ENCODE assay signal across 1 cellular context in the genomic region with DNA sequence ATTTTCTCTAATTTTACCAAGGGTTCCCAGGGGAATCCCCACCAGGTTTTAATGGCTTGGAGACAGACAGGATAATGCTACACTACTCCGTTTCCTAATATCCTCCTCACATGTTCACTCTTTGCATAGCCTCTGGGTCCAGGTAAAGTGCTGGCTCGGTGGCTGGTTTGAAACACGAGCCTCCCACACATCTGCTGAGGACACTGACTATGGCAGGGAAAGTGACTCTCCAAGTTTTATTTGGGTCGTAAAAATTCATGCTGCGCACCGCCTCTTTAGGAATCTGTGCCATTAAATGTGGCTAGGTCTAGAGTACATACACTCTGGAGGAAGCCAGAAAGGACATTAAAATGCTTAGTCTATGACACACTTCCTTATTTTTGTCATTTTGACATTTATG.
TF ChIP-seq lines count a peak whose summit lies in the region.

No MANE protein-coding gene starts in this region.

TF ChIP-seq in SK-N-SH, 30 proteins besides CTCF, POLR2A, EP300 and RAD21 (continued from another document):
- TF ChIP-seq, protein P1, sequence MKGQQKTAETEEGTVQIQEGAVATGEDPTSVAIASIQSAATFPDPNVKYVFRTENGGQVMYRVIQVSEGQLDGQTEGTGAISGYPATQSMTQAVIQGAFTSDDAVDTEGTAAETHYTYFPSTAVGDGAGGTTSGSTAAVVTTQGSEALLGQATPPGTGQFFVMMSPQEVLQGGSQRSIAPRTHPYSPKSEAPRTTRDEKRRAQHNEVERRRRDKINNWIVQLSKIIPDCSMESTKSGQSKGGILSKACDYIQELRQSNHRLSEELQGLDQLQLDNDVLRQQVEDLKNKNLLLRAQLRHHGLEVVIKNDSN (IDR thresholded peaks at IDR 0.05; ENCODE audit: borderline replicate concordance, low read depth), result no peak
- TF ChIP-seq YY1 (IDR thresholded peaks at IDR 0.05; ENCODE audit: low read depth) (no peak), TAF1 (IDR thresholded peaks at IDR 0.05; ENCODE audit: borderline replicate concordance, low read depth, low read length) (no peak), TCF12 (IDR thresholded peaks at IDR 0.05) (no peak), RXRA (IDR thresholded peaks at IDR 0.05; ENCODE audit: borderline replicate concordance, low read depth) (no peak), JUND (IDR thresholded peaks at IDR 0.05) (no peak), NFIC (IDR thresholded peaks at IDR 0.05; ENCODE audit: borderline replicate concordance) (no peak)
- TF ChIP-seq, protein P2, sequence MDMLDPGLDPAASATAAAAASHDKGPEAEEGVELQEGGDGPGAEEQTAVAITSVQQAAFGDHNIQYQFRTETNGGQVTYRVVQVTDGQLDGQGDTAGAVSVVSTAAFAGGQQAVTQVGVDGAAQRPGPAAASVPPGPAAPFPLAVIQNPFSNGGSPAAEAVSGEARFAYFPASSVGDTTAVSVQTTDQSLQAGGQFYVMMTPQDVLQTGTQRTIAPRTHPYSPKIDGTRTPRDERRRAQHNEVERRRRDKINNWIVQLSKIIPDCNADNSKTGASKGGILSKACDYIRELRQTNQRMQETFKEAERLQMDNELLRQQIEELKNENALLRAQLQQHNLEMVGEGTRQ (IDR thresholded peaks at IDR 0.05; ENCODE audit: borderline replicate concordance, low read depth, low read length), result no peak
- TF ChIP-seq, protein P3, sequence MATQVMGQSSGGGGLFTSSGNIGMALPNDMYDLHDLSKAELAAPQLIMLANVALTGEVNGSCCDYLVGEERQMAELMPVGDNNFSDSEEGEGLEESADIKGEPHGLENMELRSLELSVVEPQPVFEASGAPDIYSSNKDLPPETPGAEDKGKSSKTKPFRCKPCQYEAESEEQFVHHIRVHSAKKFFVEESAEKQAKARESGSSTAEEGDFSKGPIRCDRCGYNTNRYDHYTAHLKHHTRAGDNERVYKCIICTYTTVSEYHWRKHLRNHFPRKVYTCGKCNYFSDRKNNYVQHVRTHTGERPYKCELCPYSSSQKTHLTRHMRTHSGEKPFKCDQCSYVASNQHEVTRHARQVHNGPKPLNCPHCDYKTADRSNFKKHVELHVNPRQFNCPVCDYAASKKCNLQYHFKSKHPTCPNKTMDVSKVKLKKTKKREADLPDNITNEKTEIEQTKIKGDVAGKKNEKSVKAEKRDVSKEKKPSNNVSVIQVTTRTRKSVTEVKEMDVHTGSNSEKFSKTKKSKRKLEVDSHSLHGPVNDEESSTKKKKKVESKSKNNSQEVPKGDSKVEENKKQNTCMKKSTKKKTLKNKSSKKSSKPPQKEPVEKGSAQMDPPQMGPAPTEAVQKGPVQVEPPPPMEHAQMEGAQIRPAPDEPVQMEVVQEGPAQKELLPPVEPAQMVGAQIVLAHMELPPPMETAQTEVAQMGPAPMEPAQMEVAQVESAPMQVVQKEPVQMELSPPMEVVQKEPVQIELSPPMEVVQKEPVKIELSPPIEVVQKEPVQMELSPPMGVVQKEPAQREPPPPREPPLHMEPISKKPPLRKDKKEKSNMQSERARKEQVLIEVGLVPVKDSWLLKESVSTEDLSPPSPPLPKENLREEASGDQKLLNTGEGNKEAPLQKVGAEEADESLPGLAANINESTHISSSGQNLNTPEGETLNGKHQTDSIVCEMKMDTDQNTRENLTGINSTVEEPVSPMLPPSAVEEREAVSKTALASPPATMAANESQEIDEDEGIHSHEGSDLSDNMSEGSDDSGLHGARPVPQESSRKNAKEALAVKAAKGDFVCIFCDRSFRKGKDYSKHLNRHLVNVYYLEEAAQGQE (IDR thresholded peaks at IDR 0.05; ENCODE audit: low read depth, low read length), result no peak
